ENCODE assay signal across 13 cellular contexts in the genomic region with DNA sequence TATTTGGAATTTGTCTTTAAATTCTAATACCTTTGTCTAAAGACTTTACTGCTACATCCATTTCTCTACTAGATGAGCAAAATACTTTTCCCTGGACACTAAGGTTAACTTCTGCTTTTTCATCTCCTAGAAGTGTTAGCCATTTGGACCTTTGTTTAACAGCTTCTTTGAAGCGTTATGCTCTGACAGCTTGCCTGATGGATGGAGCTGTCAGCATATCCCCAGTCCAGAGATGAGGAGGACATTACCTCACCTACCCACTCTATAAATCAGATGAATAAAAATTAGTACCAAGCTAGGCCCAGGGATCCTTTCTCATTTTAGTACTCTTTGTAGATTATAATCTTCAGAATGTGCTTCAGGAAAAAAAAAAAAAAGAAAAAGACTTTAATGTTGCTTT.
"Had no signal": no experiment of that assay in that cellular context is flagged by ENCODE, and none has a peak within 500 bp of the region (broad histone marks: within the 10 kb centered on the region; RNA-seq: fewer than 3 reads in every experiment).

No MANE protein-coding gene starts in this region.

- H3K4me1 ChIP-seq: foreskin keratinocyte had no signal

- DNase-seq: activated CD4-positive, alpha-beta memory T cell treated with anti-CD3 and anti-CD28 coated beads, Interleukin-2, amount 10 ng/mL, durations not matched to agents 7 days and 5 days; activated naive CD4-positive, alpha-beta T cell; activated naive CD8-positive, alpha-beta T cell treated with anti-CD3 and anti-CD28 coated beads, Interleukin-2, amount 50 U/mL, for 24 hours; foreskin keratinocyte; heart left ventricle; stimulated activated CD4-positive, alpha-beta T cell treated with anti-CD3 and anti-CD28 coated beads, Interleukin-4, amount 100 ng/mL, for 24 hours; stimulated activated naive CD8-positive, alpha-beta T cell treated with anti-CD3 and anti-CD28 coated beads, Interleukin-15, amount 100 ng/mL, for 72 hours; testis had no signal

- H3K27me3 ChIP-seq: cardiac muscle cell, esophagus muscularis mucosa, foreskin keratinocyte, heart left ventricle, testis had no signal

- H3K27me3 Mint-ChIP-seq: activated CD4-positive, alpha-beta memory T cell treated with anti-CD3 and anti-CD28 coated beads, Interleukin-2, amount 10 ng/mL, durations not matched to agents 7 days and 5 days; activated naive CD8-positive, alpha-beta T cell treated with anti-CD3 and anti-CD28 coated beads, Interleukin-2, amount 50 U/mL, for 24 hours had no signal

- H3K4me1 Mint-ChIP-seq: activated naive CD8-positive, alpha-beta T cell treated with anti-CD3 and anti-CD28 coated beads, Interleukin-2, amount 50 U/mL, for 24 hours; stimulated activated naive CD8-positive, alpha-beta T cell treated with anti-CD3 and anti-CD28 coated beads, Interleukin-15, amount 100 ng/mL, for 72 hours had no signal

- FAIRE-seq: colon had no signal

- ATAC-seq: activated naive CD8-positive, alpha-beta T cell treated with anti-CD3 and anti-CD28 coated beads, Interleukin-2, amount 50 U/mL, for 24 hours had no signal

- H3K4me3 ChIP-seq: cardiac muscle cell, esophagus muscularis mucosa, heart left ventricle, testis had no signal

- H3K9me3 Mint-ChIP-seq: activated CD4-positive, alpha-beta memory T cell treated with anti-CD3 and anti-CD28 coated beads, Interleukin-2, amount 10 ng/mL, durations not matched to agents 7 days and 5 days; activated naive CD8-positive, alpha-beta T cell treated with anti-CD3 and anti-CD28 coated beads, Interleukin-2, amount 50 U/mL, for 24 hours; nephron; stimulated activated naive CD8-positive, alpha-beta T cell treated with anti-CD3 and anti-CD28 coated beads, Interleukin-15, amount 100 ng/mL, for 72 hours had no signal

- H3K27ac Mint-ChIP-seq: activated CD4-positive, alpha-beta memory T cell treated with anti-CD3 and anti-CD28 coated beads, Interleukin-2, amount 10 ng/mL, durations not matched to agents 7 days and 5 days; activated naive CD8-positive, alpha-beta T cell treated with anti-CD3 and anti-CD28 coated beads, Interleukin-2, amount 50 U/mL, for 24 hours; nephron had no signal

- H3K36me3 ChIP-seq: cardiac muscle cell, esophagus muscularis mucosa, heart left ventricle had no signal

- H3K9me3 ChIP-seq: esophagus muscularis mucosa, heart left ventricle, testis had no signal

- H3K27ac ChIP-seq: cardiac muscle cell, foreskin keratinocyte, testis, VCaP had no signal

- H3K4me3 Mint-ChIP-seq: activated CD4-positive, alpha-beta memory T cell treated with anti-CD3 and anti-CD28 coated beads, Interleukin-2, amount 10 ng/mL, durations not matched to agents 7 days and 5 days; activated naive CD8-positive, alpha-beta T cell treated with anti-CD3 and anti-CD28 coated beads, Interleukin-2, amount 50 U/mL, for 24 hours; nephron; stimulated activated naive CD8-positive, alpha-beta T cell treated with anti-CD3 and anti-CD28 coated beads, Interleukin-15, amount 100 ng/mL, for 72 hours had no signal
